ENCODE assay signal across 1 cellular context in genomic region chr5:179060116-179061008, GRCh38.
TF ChIP-seq lines count a peak whose summit lies in the region.

Gene ZNF354C (plus strand): TSS chr5:179060373. CDS start chr5:179062069, 1,696 bp downstream.

TF ChIP-seq in WTC11, 78 proteins besides CTCF, POLR2A, EP300 and RAD21 (continued from another document and continues in another):
- TF ChIP-seq ZNF281 (CRISPR knock-in tag; IDR thresholded peaks at IDR 0.05) (peak; percentile 99), SP1 (CRISPR knock-in tag; conservative IDR thresholded peaks at IDR 0.05) (peak; percentile 93), MXD4 (CRISPR knock-in tag; IDR thresholded peaks at IDR 0.05; ENCODE audit: borderline replicate concordance) (no peak), E2F1 (CRISPR knock-in tag; IDR thresholded peaks at IDR 0.05) (peak; percentile 98), SMAD3 (CRISPR knock-in tag; IDR thresholded peaks at IDR 0.05; ENCODE audit: borderline replicate concordance) (peak; percentile 99), IRF2 (CRISPR knock-in tag; IDR thresholded peaks at IDR 0.05; ENCODE audit: borderline replicate concordance, low read depth) (0 out of 2 replicates have a peak, but pooled peaks have one; percentile 68), JAZF1 (CRISPR knock-in tag; IDR thresholded peaks at IDR 0.05) (no peak), HMGA2 (CRISPR knock-in tag; IDR thresholded peaks at IDR 0.05) (no peak), NFATC4 (CRISPR knock-in tag; IDR thresholded peaks at IDR 0.05) (no peak), STAT6 (CRISPR knock-in tag; conservative IDR thresholded peaks at IDR 0.05; ENCODE audit: low read depth) (peak; percentile 91; the same call in 1 of the 2 replicates), ZNF138 (CRISPR knock-in tag; conservative IDR thresholded peaks at IDR 0.05) (peak; percentile 99), MYBL2 (CRISPR knock-in tag; IDR thresholded peaks at IDR 0.05) (peak; percentile 98), ZNF121 (CRISPR knock-in tag; IDR thresholded peaks at IDR 0.05) (peak; percentile 81; the same call in 1 of the 2 replicates), ERG (CRISPR knock-in tag; IDR thresholded peaks at IDR 0.05) (no peak), JUN (CRISPR knock-in tag; IDR thresholded peaks at IDR 0.05) (peak; percentile 95), GTF2I (CRISPR knock-in tag; conservative IDR thresholded peaks at IDR 0.05) (no peak), RELA (CRISPR knock-in tag; IDR thresholded peaks at IDR 0.05; ENCODE audit: borderline replicate concordance) (peak; percentile 95), ZNF263 (CRISPR knock-in tag; IDR thresholded peaks at IDR 0.05; ENCODE audit: low read depth) (peak; percentile 76), NR3C1 (CRISPR knock-in tag; conservative IDR thresholded peaks at IDR 0.05; ENCODE audit: low read depth) (peak; percentile 73; the same call in 1 of the 2 replicates), ZNF232 (CRISPR knock-in tag; IDR thresholded peaks at IDR 0.05) (peak; percentile 99), GRHL2 (CRISPR knock-in tag; IDR thresholded peaks at IDR 0.05; ENCODE audit: insufficient replicate concordance, severe bottlenecking) (no peak), AFF4 (CRISPR knock-in tag; IDR thresholded peaks at IDR 0.05; ENCODE audit: borderline replicate concordance) (no peak; the same call in 1 of the 2 replicates), MLX (CRISPR knock-in tag; IDR thresholded peaks at IDR 0.05) (0 out of 2 replicates have a peak, but pooled peaks have one; percentile 68), CREB1 (CRISPR knock-in tag; IDR thresholded peaks at IDR 0.05) (peak; percentile 98), ZNF671 (CRISPR knock-in tag; IDR thresholded peaks at IDR 0.05) (no peak), KAT7 (CRISPR knock-in tag; IDR thresholded peaks at IDR 0.05; ENCODE audit: borderline replicate concordance) (peak; percentile 62; the same call in 1 of the 2 replicates), MAX (CRISPR knock-in tag; IDR thresholded peaks at IDR 0.05) (peak; percentile 99), FOXJ3 (CRISPR knock-in tag; IDR thresholded peaks at IDR 0.05; ENCODE audit: borderline replicate concordance) (peak; percentile 95)
- TF ChIP-seq, protein P1, sequence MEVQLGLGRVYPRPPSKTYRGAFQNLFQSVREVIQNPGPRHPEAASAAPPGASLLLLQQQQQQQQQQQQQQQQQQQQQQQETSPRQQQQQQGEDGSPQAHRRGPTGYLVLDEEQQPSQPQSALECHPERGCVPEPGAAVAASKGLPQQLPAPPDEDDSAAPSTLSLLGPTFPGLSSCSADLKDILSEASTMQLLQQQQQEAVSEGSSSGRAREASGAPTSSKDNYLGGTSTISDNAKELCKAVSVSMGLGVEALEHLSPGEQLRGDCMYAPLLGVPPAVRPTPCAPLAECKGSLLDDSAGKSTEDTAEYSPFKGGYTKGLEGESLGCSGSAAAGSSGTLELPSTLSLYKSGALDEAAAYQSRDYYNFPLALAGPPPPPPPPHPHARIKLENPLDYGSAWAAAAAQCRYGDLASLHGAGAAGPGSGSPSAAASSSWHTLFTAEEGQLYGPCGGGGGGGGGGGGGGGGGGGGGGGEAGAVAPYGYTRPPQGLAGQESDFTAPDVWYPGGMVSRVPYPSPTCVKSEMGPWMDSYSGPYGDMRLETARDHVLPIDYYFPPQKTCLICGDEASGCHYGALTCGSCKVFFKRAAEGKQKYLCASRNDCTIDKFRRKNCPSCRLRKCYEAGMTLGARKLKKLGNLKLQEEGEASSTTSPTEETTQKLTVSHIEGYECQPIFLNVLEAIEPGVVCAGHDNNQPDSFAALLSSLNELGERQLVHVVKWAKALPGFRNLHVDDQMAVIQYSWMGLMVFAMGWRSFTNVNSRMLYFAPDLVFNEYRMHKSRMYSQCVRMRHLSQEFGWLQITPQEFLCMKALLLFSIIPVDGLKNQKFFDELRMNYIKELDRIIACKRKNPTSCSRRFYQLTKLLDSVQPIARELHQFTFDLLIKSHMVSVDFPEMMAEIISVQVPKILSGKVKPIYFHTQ (CRISPR knock-in tag; IDR thresholded peaks at IDR 0.05), result no peak
- TF ChIP-seq, protein P2, sequence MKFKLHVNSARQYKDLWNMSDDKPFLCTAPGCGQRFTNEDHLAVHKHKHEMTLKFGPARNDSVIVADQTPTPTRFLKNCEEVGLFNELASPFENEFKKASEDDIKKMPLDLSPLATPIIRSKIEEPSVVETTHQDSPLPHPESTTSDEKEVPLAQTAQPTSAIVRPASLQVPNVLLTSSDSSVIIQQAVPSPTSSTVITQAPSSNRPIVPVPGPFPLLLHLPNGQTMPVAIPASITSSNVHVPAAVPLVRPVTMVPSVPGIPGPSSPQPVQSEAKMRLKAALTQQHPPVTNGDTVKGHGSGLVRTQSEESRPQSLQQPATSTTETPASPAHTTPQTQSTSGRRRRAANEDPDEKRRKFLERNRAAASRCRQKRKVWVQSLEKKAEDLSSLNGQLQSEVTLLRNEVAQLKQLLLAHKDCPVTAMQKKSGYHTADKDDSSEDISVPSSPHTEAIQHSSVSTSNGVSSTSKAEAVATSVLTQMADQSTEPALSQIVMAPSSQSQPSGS (CRISPR knock-in tag; IDR thresholded peaks at IDR 0.05; ENCODE audit: borderline replicate concordance, low read depth), result peak; percentile 93
- TF ChIP-seq, protein P3, sequence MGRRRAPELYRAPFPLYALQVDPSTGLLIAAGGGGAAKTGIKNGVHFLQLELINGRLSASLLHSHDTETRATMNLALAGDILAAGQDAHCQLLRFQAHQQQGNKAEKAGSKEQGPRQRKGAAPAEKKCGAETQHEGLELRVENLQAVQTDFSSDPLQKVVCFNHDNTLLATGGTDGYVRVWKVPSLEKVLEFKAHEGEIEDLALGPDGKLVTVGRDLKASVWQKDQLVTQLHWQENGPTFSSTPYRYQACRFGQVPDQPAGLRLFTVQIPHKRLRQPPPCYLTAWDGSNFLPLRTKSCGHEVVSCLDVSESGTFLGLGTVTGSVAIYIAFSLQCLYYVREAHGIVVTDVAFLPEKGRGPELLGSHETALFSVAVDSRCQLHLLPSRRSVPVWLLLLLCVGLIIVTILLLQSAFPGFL (CRISPR knock-in tag; IDR thresholded peaks at IDR 0.05; ENCODE audit: borderline replicate concordance), result peak; percentile 73; the same call in 1 of the 2 replicates
- TF ChIP-seq, protein P4, sequence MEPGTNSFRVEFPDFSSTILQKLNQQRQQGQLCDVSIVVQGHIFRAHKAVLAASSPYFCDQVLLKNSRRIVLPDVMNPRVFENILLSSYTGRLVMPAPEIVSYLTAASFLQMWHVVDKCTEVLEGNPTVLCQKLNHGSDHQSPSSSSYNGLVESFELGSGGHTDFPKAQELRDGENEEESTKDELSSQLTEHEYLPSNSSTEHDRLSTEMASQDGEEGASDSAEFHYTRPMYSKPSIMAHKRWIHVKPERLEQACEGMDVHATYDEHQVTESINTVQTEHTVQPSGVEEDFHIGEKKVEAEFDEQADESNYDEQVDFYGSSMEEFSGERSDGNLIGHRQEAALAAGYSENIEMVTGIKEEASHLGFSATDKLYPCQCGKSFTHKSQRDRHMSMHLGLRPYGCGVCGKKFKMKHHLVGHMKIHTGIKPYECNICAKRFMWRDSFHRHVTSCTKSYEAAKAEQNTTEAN (CRISPR knock-in tag; IDR thresholded peaks at IDR 0.05), result peak; percentile 98
- TF ChIP-seq, protein P5, sequence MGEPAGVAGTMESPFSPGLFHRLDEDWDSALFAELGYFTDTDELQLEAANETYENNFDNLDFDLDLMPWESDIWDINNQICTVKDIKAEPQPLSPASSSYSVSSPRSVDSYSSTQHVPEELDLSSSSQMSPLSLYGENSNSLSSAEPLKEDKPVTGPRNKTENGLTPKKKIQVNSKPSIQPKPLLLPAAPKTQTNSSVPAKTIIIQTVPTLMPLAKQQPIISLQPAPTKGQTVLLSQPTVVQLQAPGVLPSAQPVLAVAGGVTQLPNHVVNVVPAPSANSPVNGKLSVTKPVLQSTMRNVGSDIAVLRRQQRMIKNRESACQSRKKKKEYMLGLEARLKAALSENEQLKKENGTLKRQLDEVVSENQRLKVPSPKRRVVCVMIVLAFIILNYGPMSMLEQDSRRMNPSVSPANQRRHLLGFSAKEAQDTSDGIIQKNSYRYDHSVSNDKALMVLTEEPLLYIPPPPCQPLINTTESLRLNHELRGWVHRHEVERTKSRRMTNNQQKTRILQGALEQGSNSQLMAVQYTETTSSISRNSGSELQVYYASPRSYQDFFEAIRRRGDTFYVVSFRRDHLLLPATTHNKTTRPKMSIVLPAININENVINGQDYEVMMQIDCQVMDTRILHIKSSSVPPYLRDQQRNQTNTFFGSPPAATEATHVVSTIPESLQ (CRISPR knock-in tag; IDR thresholded peaks at IDR 0.05), result 0 out of 2 replicates have a peak, but pooled peaks have one; percentile 66
